In genomic region chr6:118650500-118651281, GRCh38 we compare ENCODE assay signal across 1 cellular context.
TF ChIP-seq lines count a peak whose summit lies in the region.

No MANE protein-coding gene starts in this region.

TF ChIP-seq in HepG2, 621 proteins besides CTCF, POLR2A, EP300 and RAD21 (continued from another document and continues in another):
- TF ChIP-seq ZNF101 (CRISPR knock-in tag; IDR thresholded peaks at IDR 0.05; ENCODE audit: borderline replicate concordance, low read depth) (0 out of 2 replicates have a peak, but pooled peaks have one; percentile 24), ZNF432 (CRISPR knock-in tag; IDR thresholded peaks at IDR 0.05; ENCODE audit: borderline replicate concordance) (no peak), ZFAT (CRISPR knock-in tag; conservative IDR thresholded peaks at IDR 0.05) (no peak), E2F5 (CRISPR knock-in tag; conservative IDR thresholded peaks at IDR 0.05) (0 out of 2 replicates have a peak, but pooled peaks have one; percentile 8), KDM1A (CRISPR knock-in tag; IDR thresholded peaks at IDR 0.05) (no peak), CENPX (CRISPR knock-in tag; IDR thresholded peaks at IDR 0.05) (no peak), EZH2 (conservative IDR thresholded peaks at IDR 0.05; ENCODE audit: low read depth, low read length) (peak; percentile 86), ARID2 (CRISPR knock-in tag; IDR thresholded peaks at IDR 0.05; ENCODE audit: borderline replicate concordance) (no peak), ZBTB25 (CRISPR knock-in tag; IDR thresholded peaks at IDR 0.05) (no peak), HOXD1 (CRISPR knock-in tag; IDR thresholded peaks at IDR 0.05) (no peak), ZNF614 (CRISPR knock-in tag; IDR thresholded peaks at IDR 0.05; ENCODE audit: borderline replicate concordance) (no peak), ZNF503 (CRISPR knock-in tag; IDR thresholded peaks at IDR 0.05) (0 out of 2 replicates have a peak, but pooled peaks have one; percentile 2), HMG20B (CRISPR knock-in tag; conservative IDR thresholded peaks at IDR 0.05) (no peak; the same call in 1 of the 2 replicates), ZNF441 (CRISPR knock-in tag; IDR thresholded peaks at IDR 0.05; ENCODE audit: borderline replicate concordance) (no peak), HNRNPK (IDR thresholded peaks at IDR 0.05; ENCODE audit: low read depth, low read length, poor library complexity, severe bottlenecking) (peak; percentile 30), TP53 (CRISPR knock-in tag; conservative IDR thresholded peaks at IDR 0.05) (no peak), MIER3 (CRISPR knock-in tag; IDR thresholded peaks at IDR 0.05; ENCODE audit: borderline replicate concordance) (no peak), U2AF1 (optimal IDR thresholded peaks at IDR 0.05; ENCODE audit: low read depth, low read length) (no peak), HBP1 (CRISPR knock-in tag; IDR thresholded peaks at IDR 0.05; ENCODE audit: low read depth) (no peak), ZNF749 (CRISPR knock-in tag; IDR thresholded peaks at IDR 0.05; ENCODE audit: borderline replicate concordance) (no peak), ZNF841 (CRISPR knock-in tag; IDR thresholded peaks at IDR 0.05; ENCODE audit: borderline replicate concordance) (no peak), KDM3A (CRISPR knock-in tag; IDR thresholded peaks at IDR 0.05; ENCODE audit: low read depth) (peak; percentile 49; the same call in 1 of the 2 replicates), ZNF543 (CRISPR knock-in tag; IDR thresholded peaks at IDR 0.05) (no peak), RNF2 (conservative IDR thresholded peaks at IDR 0.05; ENCODE audit: low read depth) (0 out of 2 replicates have a peak, but pooled peaks have one; percentile 77), CEBPZ (IDR thresholded peaks at IDR 0.05; ENCODE audit: low read length) (no peak), PLSCR1 (CRISPR knock-in tag; IDR thresholded peaks at IDR 0.05; ENCODE audit: borderline replicate concordance) (no peak), ZNF816 (CRISPR knock-in tag; IDR thresholded peaks at IDR 0.05; ENCODE audit: borderline replicate concordance) (no peak), ZNF256 (CRISPR knock-in tag; conservative IDR thresholded peaks at IDR 0.05) (no peak), ZNF766 (CRISPR knock-in tag; IDR thresholded peaks at IDR 0.05; ENCODE audit: borderline replicate concordance) (no peak; the same call in 1 of the 2 replicates), SMYD3 (CRISPR knock-in tag; IDR thresholded peaks at IDR 0.05) (no peak), HNF1A (IDR thresholded peaks at IDR 0.05; ENCODE audit: low read depth) (no peak), HNF1A (CRISPR knock-in tag; IDR thresholded peaks at IDR 0.05; ENCODE audit: borderline replicate concordance) (peak; percentile 47; the same call in 1 of the 2 replicates), ZNF598 (CRISPR knock-in tag; IDR thresholded peaks at IDR 0.05; ENCODE audit: borderline replicate concordance) (peak; percentile 14; the same call in 1 of the 2 replicates), ZNF337 (CRISPR knock-in tag; IDR thresholded peaks at IDR 0.05; ENCODE audit: borderline replicate concordance, low read depth) (no peak), HMGXB4 (CRISPR knock-in tag; IDR thresholded peaks at IDR 0.05; ENCODE audit: borderline replicate concordance in 1 of 2, low read depth in 1 of 2) (no peak; a peak in 2 of 4 replicates), ELF3 (CRISPR knock-in tag; IDR thresholded peaks at IDR 0.05) (no peak; the same call in 1 of the 2 replicates), SYNCRIP (IDR thresholded peaks at IDR 0.05; ENCODE audit: insufficient read depth, low read depth, low read length) (0 out of 2 replicates have a peak, but pooled peaks have one; percentile 61), TAF15 (IDR thresholded peaks at IDR 0.05; ENCODE audit: low read depth, low read length, poor library complexity, severe bottlenecking) (peak; percentile 30), ZNF687 (CRISPR knock-in tag; IDR thresholded peaks at IDR 0.05) (no peak; the same call in 1 of the 2 replicates), ZNF768 (CRISPR knock-in tag; IDR thresholded peaks at IDR 0.05) (peak; percentile 8; the same call in 1 of the 2 replicates), ZNF781 (CRISPR knock-in tag; IDR thresholded peaks at IDR 0.05; ENCODE audit: borderline replicate concordance, not compliant biosample characterization) (peak; percentile 15)
